20 cellular contexts compared by ENCODE assay signal in the genomic region with DNA sequence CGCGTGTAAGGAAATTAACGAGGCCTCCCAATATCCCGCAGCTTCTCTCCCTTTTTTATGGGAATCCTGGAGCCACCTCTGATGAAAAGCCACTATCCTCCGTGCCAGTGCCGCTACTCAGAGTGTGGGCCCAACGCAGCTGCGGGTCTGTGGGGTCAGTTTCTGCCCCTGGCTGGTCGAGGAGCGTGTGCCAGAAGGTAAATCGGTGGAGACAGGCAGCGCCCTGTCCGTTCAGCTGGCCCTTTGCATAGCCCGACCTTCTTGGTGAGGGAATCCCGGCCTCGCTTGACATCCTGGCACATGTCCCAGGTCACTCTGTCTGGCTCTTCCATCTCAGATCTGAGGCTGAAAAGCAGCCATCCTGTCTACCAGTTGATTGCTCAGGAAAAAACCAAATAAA. TPM values are rescaled to one million over a fixed set of nuclear protein-coding genes. Genes with fewer than 3 reads are reported as not detected.
DNase-seq lines count a peak whose midpoint lies in the region; ATAC-seq and TF ChIP-seq lines count a peak whose summit lies in the region.
"Had no signal": no experiment of that assay in that cellular context is flagged by ENCODE, and none has a peak within 500 bp of the region (broad histone marks: within the 10 kb centered on the region; RNA-seq: fewer than 3 reads in every experiment).

No MANE protein-coding gene starts in this region.

- H3K36me3 ChIP-seq in thoracic aorta: peaks cover 34% of the 10 kb centered on the region
- H3K36me3 ChIP-seq: BLaER1 treated with 17β-estradiol and CSF1 and Interleukin-3, amounts not matched to agents 10 nM and 100 nM had no signal

- H3K27ac Mint-ChIP-seq in CD14-positive monocyte: no peak overlapping the region

- H3K4me1 Mint-ChIP-seq in CD14-positive monocyte: peaks cover 20% of the 10 kb centered on the region

- H3K4me1 ChIP-seq in thoracic aorta (ENCODE audit: control insufficient read depth in 1 of 2, low read depth in 2 of 2): peaks cover 15 to 59% of the 10 kb centered on the region in 2 donors

- no peaks in the 10 kb centered on the region for H3K9me3 ChIP-seq in thoracic aorta

- no peak overlapping the region for H3K4me3 Mint-ChIP-seq in CD14-positive monocyte

- peaks cover 9 to 23% (median 14%) of the 10 kb centered on the region in 7 donors for H3K9me3 Mint-ChIP-seq in CD14-positive monocyte

- H3K27ac ChIP-seq in dorsolateral prefrontal cortex (peak overlapping the region in 54 of 59 donors; percentile 12 to 97 (median 90)), thoracic aorta (peak overlapping the region in 1 of 2 donors; percentile 80)
- H3K27ac ChIP-seq: BLaER1 treated with 17β-estradiol and CSF1 and Interleukin-3, amounts not matched to agents 10 nM and 100 nM had no signal

- ATAC-seq in omental fat pad (ENCODE audit: low FRiP score) (no peak), thoracic aorta (ENCODE audit: insufficient number of reproducible peaks, low FRiP score, low read depth) (no peak), left cardiac atrium (no peak), GM19397 (IDR thresholded peaks at IDR 0.05; ENCODE audit: unreplicated experiment) (no peak)
- ATAC-seq: GM12878, PC-3 had no signal

- H3K27me3 ChIP-seq in dorsolateral prefrontal cortex: peaks cover 0 to 13% (median 0%) of the 10 kb centered on the region in 45 donors
- no peaks in the 10 kb centered on the region for H3K27me3 ChIP-seq in thoracic aorta (replicated peaks; ENCODE audit: insufficient read depth)
- H3K27me3 ChIP-seq: BLaER1 treated with 17β-estradiol and CSF1 and Interleukin-3, amounts not matched to agents 10 nM and 100 nM had no signal

- H3K36me3 Mint-ChIP-seq in CD14-positive monocyte: peaks cover 0 to 6% of the 10 kb centered on the region in 2 donors

- H3K27me3 Mint-ChIP-seq in CD14-positive monocyte (ENCODE audit: low read depth in 3 of 3): peaks cover 44 to 46% (median 45%) of the 10 kb centered on the region in 3 donors

- TF ChIP-seq CTCF in CD14-positive monocyte (IDR thresholded peaks at IDR 0.05): no peak
- TF ChIP-seq CTCF in dorsolateral prefrontal cortex (IDR thresholded peaks at IDR 0.05 in 54 of 56, conservative IDR thresholded peaks at IDR 0.05 in 2 of 56; ENCODE audit: low read depth in 1 of 56, partially characterized antibody in 56 of 56): no peak
- TF ChIP-seq CTCF in omental fat pad (IDR thresholded peaks at IDR 0.05): no peak
- TF ChIP-seq CTCF in thoracic aorta (IDR thresholded peaks at IDR 0.05): no peak

- H3K4me3 ChIP-seq in dorsolateral prefrontal cortex: peak overlapping the region in 1 of 59 donors; percentile 69
- peak overlapping the region; percentile 70 for H3K4me3 ChIP-seq in thoracic aorta
- H3K4me3 ChIP-seq: BLaER1 treated with 17β-estradiol and CSF1 and Interleukin-3, amounts not matched to agents 10 nM and 100 nM; GM12878 had no signal

- DNase-seq in CD14-positive monocyte (ENCODE audit: low spot score): peak; percentile 25
- DNase-seq in dorsolateral prefrontal cortex: peak in 3 of 10 donors; percentile 42 to 48 (median 45)
- DNase-seq in omental fat pad (ENCODE audit: low spot score): peak; percentile 10
- DNase-seq in thoracic aorta (ENCODE audit: low spot score): no peak
- DNase-seq in left cardiac atrium: no peak
- no peak for DNase-seq in D341Med (ENCODE audit: low spot score)
- DNase-seq in NCI-H146 (lab: John Stamatoyannopoulos, UW): no peak
- DNase-seq: 8988T, DND-41, GDM1, GOT3, KBM-7, NCI-H1048, NCI-H2081 treated with DMSO at 0.1 percent for 48 hours, NCI-H510A, NCI-H82, PC-3 had no signal

- intact Hi-C loops in CD14-positive monocyte (cut with micrococcal nuclease) (no loop called here), dorsolateral prefrontal cortex (cut with DNase I) (loop anchor here in 1 of 2 donors (5.0 kb wide), 1 partner anchor 37 kb away; no protein-coding TSS in a partner anchor), left cardiac atrium (cut with DNase I) (no loop called here)

RNA-seq across cellular contexts. Expression of gene THBS2, which starts 4.6 kb away (rescaled TPM):
- polyA plus RNA-seq in CD14-positive monocyte: under 1 TPM in 1 of 2 donors, not detected in 1; 0.03 TPM
- 10 to 100 TPM in 119 of 120 experiments, 1 to 10 TPM in 1; 9.6 to 96.0 (median 23.8) TPM for total RNA-seq in dorsolateral prefrontal cortex
- 100 to 1,000 TPM in 2 of 4 donors, 10 to 100 TPM in 2; 53.5 to 115 (median 93.8) TPM for total RNA-seq in omental fat pad
- 100 to 1,000 TPM; 673 to 817 TPM for total RNA-seq in thoracic aorta
- 10 to 100 TPM; 22.7 to 74.8 TPM for total RNA-seq in left cardiac atrium
- total RNA-seq: PC-3 had no signal

Comparison
In these comparisons a context has a peak if more than half of its experiments do, and no peak if none do; other contexts are left out.
1. DNase-seq: peak in CD14-positive monocyte (single experiment) and omental fat pad (single experiment); none in thoracic aorta (single experiment), left cardiac atrium (single experiment), D341Med (single experiment) and NCI-H146 (single experiment).
2. RNA of gene THBS2, which starts 4.6 kb away (total RNA-seq): 673 to 817 TPM in thoracic aorta; 53.5 to 115 TPM in omental fat pad, 22.7 to 74.8 TPM in left cardiac atrium and 9.6 to 96.0 TPM in dorsolateral prefrontal cortex; every median in the first group is over 4 times any median in the second.